ENCODE assay signal across 9 cellular contexts in the genomic region with DNA sequence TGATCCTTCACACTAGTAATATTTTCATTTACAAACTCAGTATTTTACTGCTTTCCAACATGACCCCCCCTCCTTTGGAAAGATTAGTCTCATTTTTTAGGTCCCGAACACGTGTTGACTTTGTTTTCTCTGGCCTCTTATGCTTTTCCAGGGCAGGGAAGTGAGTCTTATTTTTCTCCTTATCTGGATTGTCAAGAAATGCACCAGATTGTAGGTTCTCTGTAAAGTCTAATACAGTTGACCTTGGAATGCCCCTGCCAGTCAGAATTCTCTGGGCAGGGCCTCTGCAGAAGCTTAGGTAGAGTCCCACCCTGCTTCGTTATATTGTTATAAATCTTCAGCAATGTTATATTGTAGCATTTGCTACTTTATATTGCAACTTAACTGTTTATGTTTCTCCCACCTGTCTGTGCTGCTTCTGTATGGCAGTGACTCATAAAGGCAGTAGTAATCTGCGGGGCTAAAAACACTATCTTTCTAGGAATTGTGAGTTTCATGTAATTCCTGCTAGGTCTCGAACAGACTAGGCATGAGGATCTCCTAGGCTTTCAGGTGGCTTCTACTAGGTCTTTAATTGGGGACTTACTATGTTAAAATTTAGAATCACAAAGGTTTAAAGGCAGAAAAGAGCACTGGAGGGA. TPM values are rescaled to one million over a fixed set of nuclear protein-coding genes. Genes with fewer than 3 reads are reported as not detected.
DNase-seq lines count a peak whose midpoint lies in the region; ATAC-seq, FAIRE-seq and TF ChIP-seq lines count a peak whose summit lies in the region.
"Had no signal": no experiment of that assay in that cellular context is flagged by ENCODE, and none has a peak within 500 bp of the region (broad histone marks: within the 10 kb centered on the region; RNA-seq: fewer than 3 reads in every experiment).

No MANE protein-coding gene starts in this region.

- in situ Hi-C loops in HepG2 (cut with HindIII; ENCODE audit: extremely low pct_ligation_motif_present, low pct_unique_long_range_greater_than_20kb), result loop anchor here (5.0 kb wide), 1 partner anchor 237 kb away; the partner anchor contains the start of gene DIAPH3

- intact Hi-C loops in HepG2 (cut with micrococcal nuclease; ENCODE audit: unreplicated experiment) (loop anchor here (5.0 kb wide), 1 partner anchor 237 kb away; the partner anchor contains the start of gene DIAPH3), right lobe of liver (cut with DNase I) (no loop called here), lower lobe of right lung (cut with DNase I) (no loop called here), aorta (cut with DNase I) (loop anchor here (5.0 kb wide), 2 partner anchors 33 to 237 kb away; partner anchors contain the start of gene DIAPH3 (in 1 of the 2))

- H3K4me2 ChIP-seq in HepG2 (ENCODE audit: low read depth, low read length), result peak overlapping the region; percentile 67

- H3K9me3 ChIP-seq in HepG2 (ENCODE audit: low read length) (no peaks in the 10 kb centered on the region), right lobe of liver (no peaks in the 10 kb centered on the region), adipocyte (ENCODE audit: control insufficient read depth, low read length) (no peaks in the 10 kb centered on the region), lower lobe of right lung (no peaks in the 10 kb centered on the region), aorta (ENCODE audit: control insufficient read depth, low read length) (no peaks in the 10 kb centered on the region)

- TF ChIP-seq POLR2A in HepG2 (IDR thresholded peaks at IDR 0.05; ENCODE audit: insufficient read depth in 1 of 2, low read depth in 2 of 2, low read length in 2 of 2) (no peak), right lobe of liver (IDR thresholded peaks at IDR 0.05) (no peak)

- no peak for TF ChIP-seq EP300 in HepG2 (IDR thresholded peaks at IDR 0.05; ENCODE audit: low read depth in 2 of 2, low read length in 2 of 2)
- no peak for TF ChIP-seq EP300 in HepG2 (CRISPR knock-in tag; IDR thresholded peaks at IDR 0.05; ENCODE audit: borderline replicate concordance)

- H3K4me3 ChIP-seq in HepG2 (replicated peaks in 1 of 3; ENCODE audit: insufficient read depth in 1 of 3, low read depth in 2 of 3, low read length in 3 of 3) (peak overlapping the region in 2 of 3 experiments; percentile 82 to 87; a peak in 2 of 6 replicates), right lobe of liver (peak overlapping the region in 1 of 3 donors; percentile 81), adipocyte (ENCODE audit: low read length) (peak overlapping the region; percentile 90), lower lobe of right lung (peak overlapping the region; percentile 72), aorta (ENCODE audit: low read length in 2 of 2) (peak overlapping the region; percentile 97 to 99)

- no peak for FAIRE-seq in HepG2 (lab: Jason Lieb, UNC)

- DNase-seq in HepG2 (ENCODE audit: low spot score) (no peak), right lobe of liver (no peak), adipocyte (ENCODE audit: low read depth) (no peak), lower lobe of right lung (no peak), aorta (no peak), NCI-H1694 (lab: John Stamatoyannopoulos, UW) (no peak), DMS53 (lab: John Stamatoyannopoulos, UW) (no peak), NCI-H128 (lab: John Stamatoyannopoulos, UW; ENCODE audit: unreplicated experiment) (no peak)
- DNase-seq: RPMI8226 had no signal

- H2AFZ ChIP-seq in HepG2 (ENCODE audit: low read length), result no peak overlapping the region

- no peaks in the 10 kb centered on the region for H3K36me3 ChIP-seq in HepG2 (replicated peaks in 1 of 2; ENCODE audit: control insufficient read depth in 1 of 2, insufficient read depth in 2 of 2, low read length in 2 of 2)
- H3K36me3 ChIP-seq in right lobe of liver, result no peaks in the 10 kb centered on the region
- H3K36me3 ChIP-seq in adipocyte (ENCODE audit: control insufficient read depth, insufficient read depth, low read length, severe bottlenecking), result no peaks in the 10 kb centered on the region
- H3K36me3 ChIP-seq in lower lobe of right lung, result no peaks in the 10 kb centered on the region
- no peaks in the 10 kb centered on the region for H3K36me3 ChIP-seq in aorta (ENCODE audit: control insufficient read depth in 1 of 2, insufficient read depth in 2 of 2, low read length in 1 of 2)

- H3K27me3 ChIP-seq in HepG2 (ENCODE audit: control insufficient read depth in 1 of 2, insufficient read depth in 2 of 2, low read length in 2 of 2) (no peaks in the 10 kb centered on the region; a peak in 1 of 5 replicates), right lobe of liver (no peaks in the 10 kb centered on the region), adipocyte (replicated peaks; ENCODE audit: control insufficient read depth, insufficient read depth, low read length) (no peaks in the 10 kb centered on the region), lower lobe of right lung (ENCODE audit: low read depth) (no peaks in the 10 kb centered on the region), aorta (ENCODE audit: control insufficient read depth in 1 of 2, insufficient read depth in 2 of 2, low read length in 1 of 2) (no peaks in the 10 kb centered on the region)

- H3K27ac ChIP-seq in HepG2 (ENCODE audit: extremely low read length, insufficient read depth, low read length) (no peak overlapping the region), right lobe of liver (peak overlapping the region in 1 of 3 donors; percentile 93), lower lobe of right lung (peak overlapping the region; percentile 95), aorta (ENCODE audit: low read depth in 1 of 2, low read length in 2 of 2) (peak overlapping the region; percentile 40 to 82)

- H3K9ac ChIP-seq in HepG2 (ENCODE audit: insufficient read depth, low read depth, low read length) (peak overlapping the region; percentile 90; the same call in 1 of the 2 replicates), adipocyte (ENCODE audit: low read length) (peak overlapping the region; percentile 96)

- CTCF ChIA-PET in HepG2 (lab: Yijun Ruan, JAX; ENCODE audit: low intra/inter-chr PET ratio, low total read pairs), result no interaction called here

- no peak for ATAC-seq in HepG2
- ATAC-seq in right lobe of liver, result no peak
- ATAC-seq in lower lobe of right lung, result no peak
- no peak for ATAC-seq in aorta (ENCODE audit: low FRiP score)

- TF ChIP-seq CTCF in HepG2 (CRISPR knock-in tag; IDR thresholded peaks at IDR 0.05) (no peak), right lobe of liver (IDR thresholded peaks at IDR 0.05) (no peak), lower lobe of right lung (IDR thresholded peaks at IDR 0.05) (no peak)

- POLR2A ChIA-PET in HepG2 (lab: Yijun Ruan, JAX), result no interaction called here

- no TSS peak for BruUV-seq in HepG2 (replicated peaks; lab: Mats Ljungman, UMichigan)

- H4K20me1 ChIP-seq in HepG2 (ENCODE audit: insufficient read depth, low read length), result no peaks in the 10 kb centered on the region

- H3K79me2 ChIP-seq in HepG2 (ENCODE audit: insufficient read depth, low read length), result peaks cover 36% of the 10 kb centered on the region

- no peak for TF ChIP-seq RAD21 in HepG2 (CRISPR knock-in tag; IDR thresholded peaks at IDR 0.05)

- peaks cover 30% of the 10 kb centered on the region for H3K4me1 ChIP-seq in HepG2 (ENCODE audit: insufficient read depth, low read length)
- peaks cover 0 to 9% (median 4%) of the 10 kb centered on the region in 4 donors for H3K4me1 ChIP-seq in right lobe of liver
- peaks cover 18% of the 10 kb centered on the region for H3K4me1 ChIP-seq in adipocyte (ENCODE audit: control insufficient read depth, insufficient read depth, low read length)
- peaks cover 25% of the 10 kb centered on the region for H3K4me1 ChIP-seq in lower lobe of right lung
- H3K4me1 ChIP-seq in aorta (ENCODE audit: control insufficient read depth in 1 of 2, insufficient read depth in 2 of 2, low read length in 2 of 2), result peaks cover 0 to 5% of the 10 kb centered on the region in 2 donors

- WGBS in HepG2 (ENCODE audit: low lambda C conversion rate), result 83% methylated on average over 5 of the region's 5 CpGs
- WGBS in right lobe of liver (ENCODE audit: insufficient coverage, low coverage, low lambda C conversion rate, missing lambda C conversion rate), result 52% methylated on average over 5 of the region's 5 CpGs
- WGBS in aorta, 2 donors, result 7% methylated on average over 5 of the region's 5 CpGs

TF ChIP-seq in HepG2, 621 proteins besides CTCF, POLR2A, EP300 and RAD21:
- TF ChIP-seq BCL6 (CRISPR knock-in tag; IDR thresholded peaks at IDR 0.05) (peak; percentile 75), DPF2 (CRISPR knock-in tag; IDR thresholded peaks at IDR 0.05; ENCODE audit: borderline replicate concordance, low read depth) (no peak)

RNA-seq across cellular contexts. Expression of gene TDRD3, which starts 2.0 kb away (rescaled TPM):
- total RNA-seq in HepG2 (2016; rRNA removed; fragmentation: Illumina TruSeq; extraction: Trizol) (11.8 and 13.3 TPM in 2 replicates), right lobe of liver (10 to 100 TPM in 5 of 6 experiments, 1 to 10 TPM in 1; 9.6 to 12.8 (median 11.4) TPM), lower lobe of right lung (27.0 TPM), aorta (10 to 100 TPM; 31.0 to 44.3 TPM)
- 57.8 and 58.7 TPM in 2 replicates for total RNA-seq in HepG2 (2016; cell fraction: cytosol; rRNA removed; fragmentation: Illumina TruSeq; extraction: Trizol; ENCODE audit: low read depth)
- 12.1 and 12.2 TPM in 2 replicates for total RNA-seq in HepG2 (2016; cell fraction: insoluble cytoplasmic fraction; rRNA removed; fragmentation: Illumina TruSeq; extraction: Trizol)
- 19.8 and 23.5 TPM in 2 replicates for total RNA-seq in HepG2 (2016; cell fraction: membrane; rRNA removed; fragmentation: Illumina TruSeq; extraction: Trizol)
- total RNA-seq in HepG2 (2016; cell fraction: nucleus; rRNA removed; fragmentation: Illumina TruSeq; extraction: Trizol), result 17.1 and 18.3 TPM in 2 replicates
- polyA plus RNA-seq in HepG2 (2011; rRNA removed) (3.7 and 4.7 TPM in 2 replicates), aorta (10 to 100 TPM in 1 of 2 donors, 1 to 10 TPM in 1; 9.3 to 15.8 TPM)
- polyA plus RNA-seq in HepG2 (2011; cell fraction: cytosol; rRNA removed), result 1.4 and 2.2 TPM in 2 replicates
- polyA plus RNA-seq in HepG2 (2011; cell fraction: nucleus; rRNA removed), result 3.0 and 3.3 TPM in 2 replicates
- 6.5 and 8.0 TPM in 2 replicates for polyA plus RNA-seq in HepG2 (2012)
- polyA plus RNA-seq in HepG2 (2016; cell fraction: cytosol; fragmentation: Illumina TruSeq; extraction: Trizol; ENCODE audit: low read depth), result 2.8 and 3.0 TPM in 2 replicates
- 11.3 and 12.0 TPM in 2 replicates for polyA plus RNA-seq in HepG2 (2016; cell fraction: insoluble cytoplasmic fraction; fragmentation: Illumina TruSeq; extraction: Trizol; ENCODE audit: low read depth)
- 5.6 and 6.7 TPM in 2 replicates for polyA plus RNA-seq in HepG2 (2016; cell fraction: membrane; fragmentation: Illumina TruSeq; extraction: Trizol; ENCODE audit: low read depth)
- 7.9 and 9.5 TPM in 2 replicates for polyA plus RNA-seq in HepG2 (2016; cell fraction: nucleus; fragmentation: Illumina TruSeq; extraction: Trizol; ENCODE audit: insufficient read depth, low read depth)
- 2.0 and 9.4 TPM in 2 replicates for polyA minus RNA-seq in HepG2 (2011; rRNA and poly(A)+ RNA removed; ENCODE audit: low replicate concordance)
- 9.1 and 10.1 TPM in 2 replicates for polyA minus RNA-seq in HepG2 (2011; cell fraction: cytosol; rRNA and poly(A)+ RNA removed)
- 30.9 and 31.6 TPM in 2 replicates for polyA minus RNA-seq in HepG2 (2011; cell fraction: nucleus; rRNA and poly(A)+ RNA removed)

Comparison
In these comparisons a context has a peak if more than half of its experiments do, and no peak if none do; other contexts are left out.
1. intact Hi-C loops: an anchor here in HepG2 (5.0 kb wide) and aorta (5.0 kb wide); none called in right lobe of liver and lower lobe of right lung.